Comparison of ENCODE assay signal across 3 cellular contexts in genomic region chr6:160125105-160125504, GRCh38. TPM values are rescaled to one million over a fixed set of nuclear protein-coding genes. Genes with fewer than 3 reads are reported as not detected.
"Had no signal": no experiment of that assay in that cellular context is flagged by ENCODE, and none has a peak within 500 bp of the region (broad histone marks: within the 10 kb centered on the region; RNA-seq: fewer than 3 reads in every experiment).

No MANE protein-coding gene starts in this region.

RNA-seq across cellular contexts. Expression of gene SLC22A1, which starts 3.5 kb away (rescaled TPM):
- total RNA-seq: dermis microvascular lymphatic vessel endothelial cell, endothelial cell of umbilical vein, frontal cortex had no signal
